1 cellular context compared by ENCODE assay signal in the genomic region with DNA sequence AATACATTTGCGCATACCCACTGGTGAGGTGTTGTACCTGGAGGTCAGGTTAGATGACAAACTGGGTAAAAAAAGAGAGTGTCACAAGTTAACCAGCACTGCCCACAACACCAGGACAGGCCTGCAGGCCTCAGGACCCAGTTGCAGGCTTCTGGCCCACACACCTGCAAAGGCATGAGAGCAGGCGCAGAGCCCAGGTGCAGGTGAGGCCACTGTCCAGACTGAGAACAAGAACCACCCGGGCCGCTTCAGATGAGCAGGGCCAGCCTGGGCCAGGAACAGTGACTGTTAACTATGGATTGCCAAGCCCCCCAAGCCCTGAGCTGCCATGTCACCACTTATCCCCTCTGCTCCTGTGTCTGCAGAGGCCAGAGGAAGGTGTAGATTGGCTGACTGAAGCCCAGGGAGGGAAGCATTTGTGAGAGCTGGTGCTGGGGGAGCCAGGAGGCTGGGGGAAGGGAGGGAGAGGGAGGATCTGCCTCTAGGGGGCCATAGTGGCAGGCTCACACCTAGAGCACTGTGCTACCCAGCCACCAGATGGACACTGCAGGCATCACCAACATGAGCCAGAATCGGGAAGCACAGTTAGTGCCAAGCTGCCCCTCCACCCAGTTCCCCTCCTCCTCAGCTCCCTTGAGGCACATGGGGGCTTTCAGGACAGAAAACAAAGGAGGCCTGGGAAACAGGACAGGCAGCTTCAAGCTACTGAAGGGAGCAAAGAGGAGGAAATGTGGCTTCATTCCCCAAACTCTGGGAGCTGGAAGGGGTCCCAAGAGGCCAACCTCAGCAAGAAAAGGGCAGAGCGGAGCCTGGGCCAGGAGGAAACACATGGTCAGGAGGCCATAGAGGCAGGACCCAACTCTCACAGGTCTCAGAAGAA.
TF ChIP-seq lines count a peak whose summit lies in the region.

No MANE protein-coding gene starts in this region.

TF ChIP-seq in HCT116, 20 proteins besides CTCF, POLR2A, EP300 and RAD21:
- TF ChIP-seq JUND (IDR thresholded peaks at IDR 0.05) (no peak), CBX3 (IDR thresholded peaks at IDR 0.05; ENCODE audit: low read depth) (no peak), YY1 (IDR thresholded peaks at IDR 0.05; ENCODE audit: extremely low read depth, insufficient replicate concordance, low read depth, low read length) (no peak), ELF1 (IDR thresholded peaks at IDR 0.05; ENCODE audit: borderline replicate concordance, low read depth) (no peak), POLR2AphosphoS5 (IDR thresholded peaks at IDR 0.05; ENCODE audit: low read depth, low read length) (no peak), EZH2 (IDR thresholded peaks at IDR 0.05) (no peak), ZBTB33 (IDR thresholded peaks at IDR 0.05; ENCODE audit: extremely low read depth, insufficient replicate concordance, low read length) (no peak), SRF (IDR thresholded peaks at IDR 0.05; ENCODE audit: low read depth) (no peak), ZNF274 (IDR thresholded peaks at IDR 0.05; ENCODE audit: low read depth, low read length) (no peak), CEBPB (IDR thresholded peaks at IDR 0.05; ENCODE audit: low read depth) (no peak), REST (IDR thresholded peaks at IDR 0.05; ENCODE audit: low read depth) (no peak), SIN3A (IDR thresholded peaks at IDR 0.05; ENCODE audit: low read depth) (no peak), FOSL1 (IDR thresholded peaks at IDR 0.05; ENCODE audit: low read depth) (no peak), EGR1 (IDR thresholded peaks at IDR 0.05; ENCODE audit: low read depth) (no peak), ATF3 (IDR thresholded peaks at IDR 0.05) (no peak)
